8 cellular contexts compared by ENCODE assay signal in the genomic region with DNA sequence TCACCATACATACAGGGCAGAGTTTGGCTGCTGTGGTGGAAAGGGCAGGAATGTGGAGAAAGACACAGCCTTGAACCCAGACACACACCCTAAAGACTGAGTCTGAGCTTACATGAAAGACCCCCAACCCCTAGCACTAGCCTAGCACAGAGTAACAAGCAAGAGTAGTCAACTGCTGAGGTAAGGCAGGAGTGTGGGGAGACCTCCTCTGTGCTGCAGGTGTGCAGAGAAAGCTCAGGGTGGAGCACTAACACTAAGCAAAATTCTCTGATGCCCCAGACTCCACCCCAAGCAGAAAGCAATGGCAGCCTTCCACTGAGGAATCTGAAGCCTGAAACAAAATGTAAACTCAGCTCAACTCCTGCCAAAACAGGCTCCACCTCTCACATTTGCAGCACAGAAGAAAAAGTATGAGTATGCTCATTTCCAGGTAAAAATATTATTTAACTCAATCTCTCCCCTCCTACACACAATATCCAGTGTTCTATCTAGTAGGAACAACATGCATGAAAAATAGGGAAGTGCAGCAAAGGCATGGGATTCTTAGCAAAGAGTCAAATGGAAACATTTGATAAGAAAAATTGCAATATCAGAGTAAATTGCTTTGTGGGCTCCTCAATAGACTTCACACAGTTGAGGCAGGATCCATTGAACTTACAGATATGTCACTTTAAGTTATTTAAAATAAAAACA.
DNase-seq lines count a peak whose midpoint lies in the region; ATAC-seq and TF ChIP-seq lines count a peak whose summit lies in the region.

No MANE protein-coding gene starts in this region.

- H4K20me1 ChIP-seq in OCI-LY1 (ENCODE audit: insufficient read depth, low read length), result no peaks in the 10 kb centered on the region

- peak; percentile 65 for DNase-seq in DMS53 (lab: John Stamatoyannopoulos, UW)
- DNase-seq in epithelial cell of esophagus (ENCODE audit: low read depth), result peak; percentile 48
- no peak for DNase-seq in vagina (ENCODE audit: extremely low spot score in 2 of 2)
- DNase-seq in stimulated activated naive CD4-positive, alpha-beta T cell treated with Interleukin-2 at 50 U/mL for 16 hours (lab: John Stamatoyannopoulos, UW), result no peak

- H3K27me3 ChIP-seq in OCI-LY1 (ENCODE audit: insufficient read depth, low read length) (no peaks in the 10 kb centered on the region), parathyroid adenoma (ENCODE audit: control insufficient read depth, insufficient read depth, low read length) (no peaks in the 10 kb centered on the region), vagina (no peaks in the 10 kb centered on the region)

- H2AFZ ChIP-seq in OCI-LY1 (ENCODE audit: low read length), result no peak overlapping the region
- peak overlapping the region; percentile 34 for H2AFZ ChIP-seq in parathyroid adenoma

- peaks cover 56% of the 10 kb centered on the region for H3K4me1 ChIP-seq in OCI-LY1 (ENCODE audit: insufficient read depth, low read length, severe bottlenecking)
- H3K4me1 ChIP-seq in parathyroid adenoma, result no peaks in the 10 kb centered on the region
- peaks cover 12% of the 10 kb centered on the region for H3K4me1 ChIP-seq in vagina

- H3K9ac ChIP-seq in OCI-LY1 (ENCODE audit: low read length) (peak overlapping the region; percentile 92), parathyroid adenoma (no peak overlapping the region)

- peaks cover 9% of the 10 kb centered on the region; the same call in 1 of the 2 replicates for H3K36me3 ChIP-seq in OCI-LY1 (ENCODE audit: insufficient read depth, low read length)
- no peaks in the 10 kb centered on the region for H3K36me3 ChIP-seq in parathyroid adenoma (ENCODE audit: control insufficient read depth, insufficient read depth, low read length)
- H3K36me3 ChIP-seq in vagina, result no peaks in the 10 kb centered on the region

- peak; percentile 51 for ATAC-seq in GM18909 (IDR thresholded peaks at IDR 0.05; ENCODE audit: poor library complexity, unreplicated experiment)
- ATAC-seq in HG03039 (IDR thresholded peaks at IDR 0.05; ENCODE audit: unreplicated experiment), result peak; percentile 40

- TF ChIP-seq CTCF in OCI-LY1 (IDR thresholded peaks at IDR 0.05; ENCODE audit: low read length) (peak; percentile 89), epithelial cell of esophagus (IDR thresholded peaks at IDR 0.05; ENCODE audit: insufficient read depth, low read depth, low read length, missing control alignments) (peak; percentile 64), parathyroid adenoma (IDR thresholded peaks at IDR 0.05) (peak; percentile 63), vagina (IDR thresholded peaks at IDR 0.05) (no peak)

- peak overlapping the region; percentile 100 for H3K27ac ChIP-seq in OCI-LY1 (ENCODE audit: low read depth, low read length, poor library complexity, severe bottlenecking)
- no peak overlapping the region for H3K27ac ChIP-seq in parathyroid adenoma
- no peak overlapping the region for H3K27ac ChIP-seq in vagina

- 0 out of 2 replicates have a peak, but pooled peaks cover 8% of the 10 kb centered on the region for H3F3A ChIP-seq in OCI-LY1 (ENCODE audit: insufficient read depth, low read length)

- intact Hi-C loops in vagina (cut with DNase I), result no loop called here

- H3K9me3 ChIP-seq in OCI-LY1 (ENCODE audit: low read length), result no peaks in the 10 kb centered on the region
- no peaks in the 10 kb centered on the region for H3K9me3 ChIP-seq in parathyroid adenoma (ENCODE audit: control insufficient read depth, low read length)
- H3K9me3 ChIP-seq in vagina, result no peaks in the 10 kb centered on the region

- H3K9me2 ChIP-seq in OCI-LY1 (ENCODE audit: low read depth, low read length), result no peaks in the 10 kb centered on the region

- TF ChIP-seq POLR2A in vagina (IDR thresholded peaks at IDR 0.05), result no peak

- H3K4me3 ChIP-seq in OCI-LY1 (ENCODE audit: low read depth, low read length, poor library complexity, severe bottlenecking) (peak overlapping the region; percentile 65), epithelial cell of esophagus (ENCODE audit: low read length) (no peak overlapping the region), parathyroid adenoma (ENCODE audit: low read depth, low read length) (no peak overlapping the region), vagina (no peak overlapping the region)

- H3K4me2 ChIP-seq in OCI-LY1 (ENCODE audit: low read length) (peak overlapping the region; percentile 67), parathyroid adenoma (ENCODE audit: low read length) (no peak overlapping the region)

- H3K79me2 ChIP-seq in OCI-LY1 (ENCODE audit: insufficient read depth, low read length), result no peaks in the 10 kb centered on the region
- no peaks in the 10 kb centered on the region for H3K79me2 ChIP-seq in parathyroid adenoma

Comparison
In these comparisons a context has a peak if more than half of its experiments do, and no peak if none do; other contexts are left out.
1. DNase-seq: peak in DMS53 (single experiment) and epithelial cell of esophagus (single experiment); none in vagina (0 of 2) and stimulated activated naive CD4-positive, alpha-beta T cell treated with Interleukin-2 at 50 U/mL for 16 hours (single experiment).
2. CTCF ChIP-seq: peak in OCI-LY1 (single experiment), epithelial cell of esophagus (single experiment) and parathyroid adenoma (single experiment); none in vagina (0 of 3).